Comparison of ENCODE assay signal across 8 cellular contexts in the genomic region with DNA sequence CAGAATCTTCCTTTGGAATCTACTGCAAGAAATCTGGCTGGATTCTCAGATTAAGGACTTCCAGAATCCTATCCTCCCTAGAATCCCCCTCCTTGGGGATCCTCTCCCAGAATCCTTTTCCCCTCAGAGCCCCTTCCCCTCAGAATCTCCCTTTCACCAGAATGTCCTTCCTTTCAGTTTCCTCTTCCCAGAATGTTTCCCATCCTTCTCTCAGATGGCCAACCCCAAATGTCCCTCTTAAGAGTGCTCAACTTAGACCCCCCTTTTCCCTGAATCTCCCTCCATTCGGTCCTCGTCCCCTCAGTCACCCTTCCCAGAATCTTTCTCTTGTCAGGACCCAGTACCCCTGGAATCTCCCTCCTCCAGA. TPM values are rescaled to one million over a fixed set of nuclear protein-coding genes. Genes with fewer than 3 reads are reported as not detected.
DNase-seq lines count a peak whose midpoint lies in the region; ATAC-seq, FAIRE-seq and TF ChIP-seq lines count a peak whose summit lies in the region.

No MANE protein-coding gene starts in this region.

- H3K27ac Mint-ChIP-seq in CD8-positive, alpha-beta memory T cell, result peak overlapping the region; percentile 96 to 100 (median 99)
- peak overlapping the region; percentile 98 for H3K27ac Mint-ChIP-seq in osteocyte (ENCODE audit: unreplicated experiment)

- H3K36me3 Mint-ChIP-seq in CD8-positive, alpha-beta memory T cell, result peaks cover 6 to 37% (median 13%) of the 10 kb centered on the region in 3 donors
- H3K36me3 Mint-ChIP-seq in osteocyte (ENCODE audit: unreplicated experiment), result peaks cover 24% of the 10 kb centered on the region

- H3K36me3 ChIP-seq in CD8-positive, alpha-beta memory T cell (ENCODE audit: insufficient read depth, low read length), result peaks cover 27% of the 10 kb centered on the region
- H3K36me3 ChIP-seq in PC-3 (ENCODE audit: low read depth, low read length) (peaks cover 30% of the 10 kb centered on the region), endothelial cell of umbilical vein (ENCODE audit: control insufficient read depth in 2 of 2, extremely low read depth in 1 of 2, insufficient read depth in 2 of 2, low read length in 2 of 2) (peaks cover 11 to 16% of the 10 kb centered on the region in 2 experiments)

- H3K4me3 ChIP-seq in CD8-positive, alpha-beta memory T cell (ENCODE audit: low read length), result peak overlapping the region; percentile 79
- peak overlapping the region; percentile 95 for H3K4me3 ChIP-seq in PC-3 (ENCODE audit: low read length)
- peak overlapping the region; percentile 45 to 96 (median 96) for H3K4me3 ChIP-seq in endothelial cell of umbilical vein (replicated peaks in 1 of 3; ENCODE audit: insufficient read depth in 1 of 3, low read depth in 1 of 3, low read length in 3 of 3)

- peaks cover 32% of the 10 kb centered on the region for H3K79me2 ChIP-seq in PC-3 (ENCODE audit: low read length)
- H3K79me2 ChIP-seq in endothelial cell of umbilical vein (ENCODE audit: control insufficient read depth, insufficient read depth, low read length), result peaks cover 31% of the 10 kb centered on the region

- H3K9me3 Mint-ChIP-seq in CD8-positive, alpha-beta memory T cell, result peaks cover 0 to 2% (median 0%) of the 10 kb centered on the region in 5 donors
- no peaks in the 10 kb centered on the region for H3K9me3 Mint-ChIP-seq in osteocyte (ENCODE audit: unreplicated experiment)

- peaks cover 0 to 10% of the 10 kb centered on the region in 2 donors for H3K27me3 Mint-ChIP-seq in CD8-positive, alpha-beta memory T cell
- H3K27me3 Mint-ChIP-seq in osteocyte (ENCODE audit: unreplicated experiment), result no peaks in the 10 kb centered on the region

- peaks cover 28% of the 10 kb centered on the region for H3K4me1 ChIP-seq in CD8-positive, alpha-beta memory T cell (ENCODE audit: insufficient read depth, low read length)
- H3K4me1 ChIP-seq in PC-3 (ENCODE audit: insufficient read depth, low read length) (peaks cover 23% of the 10 kb centered on the region), endothelial cell of umbilical vein (ENCODE audit: control insufficient read depth, extremely low read depth, insufficient read depth, low read length) (peaks cover 22% of the 10 kb centered on the region)

- no peak for ATAC-seq in PC-3

- H3K27me3 ChIP-seq in CD8-positive, alpha-beta memory T cell (ENCODE audit: insufficient read depth, low read length, poor library complexity, severe bottlenecking), result no peaks in the 10 kb centered on the region
- H3K27me3 ChIP-seq in PC-3 (ENCODE audit: low read length) (no peaks in the 10 kb centered on the region), endothelial cell of umbilical vein (ENCODE audit: control insufficient read depth in 2 of 2, insufficient read depth in 2 of 2, low read length in 2 of 2) (no peaks in the 10 kb centered on the region)

- H3K4me3 Mint-ChIP-seq in CD8-positive, alpha-beta memory T cell, result peak overlapping the region; percentile 97 to 100 (median 99)
- peak overlapping the region; percentile 100 for H3K4me3 Mint-ChIP-seq in osteocyte (ENCODE audit: unreplicated experiment)

- peaks cover 21% of the 10 kb centered on the region for H4K20me1 ChIP-seq in PC-3 (ENCODE audit: low read length)
- H4K20me1 ChIP-seq in endothelial cell of umbilical vein (replicated peaks; ENCODE audit: control insufficient read depth, extremely low read depth, insufficient read depth, low read length), result no peaks in the 10 kb centered on the region

- DNase-seq in CD8-positive, alpha-beta memory T cell, result no peak
- DNase-seq in PC-3 (no peak), endothelial cell of umbilical vein (ENCODE audit: low read depth, low spot score) (no peak), osteocyte (ENCODE audit: extremely low spot score, unreplicated experiment) (no peak), islet precursor cell (no peak), NCI-H2171 treated with DMSO at 0.1 percent for 48 hours (lab: John Stamatoyannopoulos, UW) (no peak), dedifferentiated amniotic fluid mesenchymal stem cell (ENCODE audit: extremely low spot score) (no peak)
- DNase-seq in activated CD4-positive, CD25-positive, alpha-beta regulatory T cell treated with anti-CD3 and anti-CD28 coated beads, Interleukin-2, amount 50 U/mL, for 72 hours, result no peak

- TF ChIP-seq CTCF in PC-3 (conservative IDR thresholded peaks at IDR 0.05; ENCODE audit: low read depth, low read length) (no peak), endothelial cell of umbilical vein (IDR thresholded peaks at IDR 0.05; ENCODE audit: extremely low read depth in 1 of 2, insufficient read depth in 1 of 2, low read depth in 1 of 2, low read length in 2 of 2) (no peak), osteocyte (IDR thresholded peaks at IDR 0.05) (no peak)

- no peaks in the 10 kb centered on the region for H3K9me2 ChIP-seq in PC-3 (replicated peaks; ENCODE audit: low read length)

- no peak for FAIRE-seq in endothelial cell of umbilical vein (lab: Jason Lieb, UNC)

- TSS peak; percentile 98 for BruUV-seq in PC-3 (replicated peaks; lab: Mats Ljungman, UMichigan)
- BruUV-seq in endothelial cell of umbilical vein (replicated peaks; lab: Mats Ljungman, UMichigan), result TSS peak; percentile 97

- dilution Hi-C loops in endothelial cell of umbilical vein (cut with MboI; ENCODE audit: extremely low pct_ligation_motif_present, low sequenced_read_pairs), result no loop called here

- 0 out of 2 replicates have a peak overlapping the region, but pooled peaks have one; percentile 29 for H2AFZ ChIP-seq in PC-3 (ENCODE audit: low read length)
- H2AFZ ChIP-seq in endothelial cell of umbilical vein (ENCODE audit: low read depth, low read length), result peak overlapping the region; percentile 17

- H3K9ac ChIP-seq in PC-3 (ENCODE audit: low read length) (peak overlapping the region; percentile 100), endothelial cell of umbilical vein (replicated peaks; ENCODE audit: extremely low read depth, insufficient read depth, low read length) (peak overlapping the region; percentile 100)

- POLR2A ChIA-PET in CD8-positive, alpha-beta memory T cell (lab: Charles Lee), result interaction anchor here (0.9 to 2.7 kb wide), 20 partner anchors 8 to 1362 kb away, joined by 3 to 82 read pairs (median 8); a partner anchor contains a TSS
- POLR2A ChIA-PET in PC-3 (lab: Charles Lee; ENCODE audit: unreplicated experiment) (interaction anchor here (0.6 to 1.0 kb wide), 9 partner anchors 9 to 1049 kb away, joined by 3 to 6 read pairs (median 4); a partner anchor contains a TSS), endothelial cell of umbilical vein (lab: Charles Lee) (interaction anchor here (0.6 to 1.7 kb wide), 18 partner anchors 9 to 96 kb away, joined by 3 to 18 read pairs (median 5); a partner anchor contains a TSS)

- H3K9me1 ChIP-seq in endothelial cell of umbilical vein (replicated peaks; ENCODE audit: control insufficient read depth, extremely low read depth, insufficient read depth, low read length), result no peaks in the 10 kb centered on the region

- intact Hi-C loops in PC-3 (cut with micrococcal nuclease), result no loop called here
- intact Hi-C loops in endothelial cell of umbilical vein (cut with micrococcal nuclease), result loop anchor here (1.0 to 2.0 kb wide), 2 partner anchors 9 to 44 kb away; a partner anchor contains a TSS

- H3F3A ChIP-seq in PC-3 (ENCODE audit: low read length, unreplicated experiment), result peaks cover 27% of the 10 kb centered on the region

- peak overlapping the region; percentile 99 for H3K4me2 ChIP-seq in PC-3 (ENCODE audit: low read length)
- H3K4me2 ChIP-seq in endothelial cell of umbilical vein (ENCODE audit: insufficient read depth, low read length), result peak overlapping the region; percentile 60

- H3K27ac ChIP-seq in CD8-positive, alpha-beta memory T cell (ENCODE audit: low read depth, low read length), result peak overlapping the region; percentile 96
- peak overlapping the region; percentile 67 for H3K27ac ChIP-seq in PC-3 (ENCODE audit: low read length)
- H3K27ac ChIP-seq in endothelial cell of umbilical vein (ENCODE audit: insufficient read depth, low read depth, low read length), result peak overlapping the region; percentile 51

- CTCF ChIA-PET in CD8-positive, alpha-beta memory T cell (lab: Charles Lee), result interaction anchor here (1.0 to 2.0 kb wide), 12 partner anchors 8 to 97 kb away, joined by 3 to 25 read pairs (median 6); a partner anchor contains a TSS
- CTCF ChIA-PET in PC-3 (lab: Charles Lee), result no interaction called here
- CTCF ChIA-PET in endothelial cell of umbilical vein (lab: Charles Lee), result interaction anchor here (0.7 to 1.8 kb wide), 11 partner anchors 8 to 96 kb away, joined by 3 to 13 read pairs (median 5); a partner anchor contains a TSS

- H3K9me3 ChIP-seq in CD8-positive, alpha-beta memory T cell (ENCODE audit: low read length), result no peaks in the 10 kb centered on the region
- H3K9me3 ChIP-seq in PC-3 (ENCODE audit: low read length), result no peaks in the 10 kb centered on the region
- H3K9me3 ChIP-seq in endothelial cell of umbilical vein (replicated peaks; ENCODE audit: control insufficient read depth, insufficient read depth, low read length), result no peaks in the 10 kb centered on the region

- peaks cover 35 to 51% (median 35%) of the 10 kb centered on the region in 3 donors for H3K4me1 Mint-ChIP-seq in CD8-positive, alpha-beta memory T cell
- peaks cover 40% of the 10 kb centered on the region for H3K4me1 Mint-ChIP-seq in osteocyte (ENCODE audit: unreplicated experiment)

- no peak for TF ChIP-seq POLR2A in endothelial cell of umbilical vein (IDR thresholded peaks at IDR 0.05; ENCODE audit: low read depth, low read length)

RNA-seq across cellular contexts. Expression of a gene that starts 0.6 kb away (rescaled TPM):
- 1,000 to 10,000 TPM; 2,654 to 2,668 TPM for total RNA-seq in CD8-positive, alpha-beta memory T cell
- 1,795 TPM for polyA plus RNA-seq in CD8-positive, alpha-beta memory T cell
- 294 and 418 TPM in 2 replicates for total RNA-seq in PC-3 (2014; rRNA removed)
- 1,735 and 1,768 TPM in 2 replicates for total RNA-seq in endothelial cell of umbilical vein
- polyA plus RNA-seq in endothelial cell of umbilical vein, result 5,244 and 6,084 TPM in 2 replicates
- polyA plus RNA-seq in endothelial cell of umbilical vein (2011; cell fraction: cytosol; rRNA removed), result 4,318 and 4,415 TPM in 2 replicates
- 1,293 and 1,668 TPM in 2 replicates for polyA plus RNA-seq in endothelial cell of umbilical vein (2011; cell fraction: nucleus; rRNA removed)
- polyA plus RNA-seq in endothelial cell of umbilical vein (2012), result 2,527 and 3,042 TPM in 2 replicates
- polyA minus RNA-seq in endothelial cell of umbilical vein, result 1,532 and 1,667 TPM in 2 replicates
- polyA minus RNA-seq in endothelial cell of umbilical vein (2011; cell fraction: cytosol; rRNA and poly(A)+ RNA removed), result 2,450 TPM
- polyA minus RNA-seq in endothelial cell of umbilical vein (2011; cell fraction: nucleus; rRNA and poly(A)+ RNA removed), result 213 and 283 TPM in 2 replicates
- total RNA-seq in osteocyte, result 1,827 and 1,860 TPM in 2 replicates

RNA-seq across cellular contexts. Expression of a gene that starts 9.0 kb away (rescaled TPM):
- 100 to 1,000 TPM; 190 to 196 TPM for total RNA-seq in CD8-positive, alpha-beta memory T cell
- 115 TPM for polyA plus RNA-seq in CD8-positive, alpha-beta memory T cell
- 59.9 and 95.0 TPM in 2 replicates for total RNA-seq in PC-3 (2014; rRNA removed)
- 108 and 120 TPM in 2 replicates for total RNA-seq in endothelial cell of umbilical vein
- 81.8 and 87.6 TPM in 2 replicates for polyA plus RNA-seq in endothelial cell of umbilical vein
- 73.3 and 76.2 TPM in 2 replicates for polyA plus RNA-seq in endothelial cell of umbilical vein (2011; cell fraction: cytosol; rRNA removed)
- polyA plus RNA-seq in endothelial cell of umbilical vein (2011; cell fraction: nucleus; rRNA removed), result 294 and 299 TPM in 2 replicates
- 117 and 120 TPM in 2 replicates for polyA plus RNA-seq in endothelial cell of umbilical vein (2012)
- 85.5 and 93.7 TPM in 2 replicates for polyA minus RNA-seq in endothelial cell of umbilical vein
- 35.7 TPM for polyA minus RNA-seq in endothelial cell of umbilical vein (2011; cell fraction: cytosol; rRNA and poly(A)+ RNA removed)
- 57.4 and 67.7 TPM in 2 replicates for polyA minus RNA-seq in endothelial cell of umbilical vein (2011; cell fraction: nucleus; rRNA and poly(A)+ RNA removed)
- 130 and 132 TPM in 2 replicates for total RNA-seq in osteocyte

RNA-seq across cellular contexts. Expression of a gene that starts 23.9 kb away (rescaled TPM):
- 10 to 100 TPM; 35.2 to 36.4 TPM for total RNA-seq in CD8-positive, alpha-beta memory T cell
- 4.0 TPM for polyA plus RNA-seq in CD8-positive, alpha-beta memory T cell
- total RNA-seq in PC-3 (2014; rRNA removed) (8.3 and 10.6 TPM in 2 replicates), endothelial cell of umbilical vein (74.1 TPM in 2 replicates), osteocyte (131 and 150 TPM in 2 replicates)
- 26.4 and 44.7 TPM in 2 replicates for polyA plus RNA-seq in endothelial cell of umbilical vein
- 11.2 and 15.0 TPM in 2 replicates for polyA plus RNA-seq in endothelial cell of umbilical vein (2011; cell fraction: cytosol; rRNA removed)
- polyA plus RNA-seq in endothelial cell of umbilical vein (2011; cell fraction: nucleus; rRNA removed), result 139 and 169 TPM in 2 replicates
- 45.2 and 49.3 TPM in 2 replicates for polyA plus RNA-seq in endothelial cell of umbilical vein (2012)
- polyA minus RNA-seq in endothelial cell of umbilical vein, result 33.5 and 45.4 TPM in 2 replicates
- polyA minus RNA-seq in endothelial cell of umbilical vein (2011; cell fraction: cytosol; rRNA and poly(A)+ RNA removed), result 13.7 TPM
- 66.6 and 89.2 TPM in 2 replicates for polyA minus RNA-seq in endothelial cell of umbilical vein (2011; cell fraction: nucleus; rRNA and poly(A)+ RNA removed)

RNA-seq across cellular contexts. Expression of a gene that starts 29.7 kb away (rescaled TPM):
- 10 to 100 TPM; 32.8 to 36.4 TPM for total RNA-seq in CD8-positive, alpha-beta memory T cell
- polyA plus RNA-seq in CD8-positive, alpha-beta memory T cell, result 355 TPM
- total RNA-seq in PC-3 (2014; rRNA removed), result 32.7 and 68.4 TPM in 2 replicates
- total RNA-seq in endothelial cell of umbilical vein, result 12.2 and 26.5 TPM in 2 replicates
- 16.3 and 21.7 TPM in 2 replicates for polyA plus RNA-seq in endothelial cell of umbilical vein
- polyA plus RNA-seq in endothelial cell of umbilical vein (2011; cell fraction: cytosol; rRNA removed), result 12.3 and 22.8 TPM in 2 replicates
- 50.1 and 58.2 TPM in 2 replicates for polyA plus RNA-seq in endothelial cell of umbilical vein (2011; cell fraction: nucleus; rRNA removed)
- polyA plus RNA-seq in endothelial cell of umbilical vein (2012), result 22.6 and 23.7 TPM in 2 replicates
- 5.3 and 6.6 TPM in 2 replicates for polyA minus RNA-seq in endothelial cell of umbilical vein
- polyA minus RNA-seq in endothelial cell of umbilical vein (2011; cell fraction: cytosol; rRNA and poly(A)+ RNA removed), result 25.8 TPM
- 25.1 and 59.1 TPM in 2 replicates for polyA minus RNA-seq in endothelial cell of umbilical vein (2011; cell fraction: nucleus; rRNA and poly(A)+ RNA removed)
- total RNA-seq in osteocyte, result 81.5 and 105 TPM in 2 replicates

RNA-seq across cellular contexts. Expression of a gene that starts 44.3 kb away (rescaled TPM):
- total RNA-seq in CD8-positive, alpha-beta memory T cell, result 100 to 1,000 TPM; 131 to 137 TPM
- 47.3 TPM for polyA plus RNA-seq in CD8-positive, alpha-beta memory T cell
- total RNA-seq in PC-3 (2014; rRNA removed), result 97.2 and 123 TPM in 2 replicates
- 85.7 and 86.1 TPM in 2 replicates for total RNA-seq in endothelial cell of umbilical vein
- polyA plus RNA-seq in endothelial cell of umbilical vein, result 118 and 124 TPM in 2 replicates
- polyA plus RNA-seq in endothelial cell of umbilical vein (2011; cell fraction: cytosol; rRNA removed), result 87.9 and 99.0 TPM in 2 replicates
- 107 TPM in 2 replicates for polyA plus RNA-seq in endothelial cell of umbilical vein (2011; cell fraction: nucleus; rRNA removed)
- polyA plus RNA-seq in endothelial cell of umbilical vein (2012), result 117 and 118 TPM in 2 replicates
- 69.4 and 108 TPM in 2 replicates for polyA minus RNA-seq in endothelial cell of umbilical vein
- 81.6 TPM for polyA minus RNA-seq in endothelial cell of umbilical vein (2011; cell fraction: cytosol; rRNA and poly(A)+ RNA removed)
- polyA minus RNA-seq in endothelial cell of umbilical vein (2011; cell fraction: nucleus; rRNA and poly(A)+ RNA removed), result 38.4 and 40.2 TPM in 2 replicates
- total RNA-seq in osteocyte, result 55.9 and 56.0 TPM in 2 replicates
